Comparison of ENCODE assay signal across 12 cellular contexts in the genomic region with DNA sequence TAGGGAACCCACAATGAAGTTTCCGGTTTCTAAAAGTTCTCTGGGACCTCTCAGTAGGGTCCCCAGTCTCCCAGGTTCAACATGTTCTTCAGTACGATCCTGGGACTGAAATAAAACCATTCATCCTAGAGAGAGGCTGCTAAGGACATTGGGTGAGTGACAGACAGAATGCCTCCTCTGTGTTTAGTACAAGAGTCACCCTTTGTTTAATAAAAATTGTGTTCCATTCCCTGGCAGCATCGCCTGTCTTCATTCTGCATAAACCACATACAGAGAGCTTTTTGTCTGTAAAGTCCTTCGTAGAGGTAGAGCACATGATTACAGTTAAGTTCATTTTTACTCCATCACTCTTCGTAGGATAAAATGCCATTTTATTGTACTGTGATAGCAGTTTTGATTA.
"Had no signal": no experiment of that assay in that cellular context is flagged by ENCODE, and none has a peak within 500 bp of the region (broad histone marks: within the 10 kb centered on the region; RNA-seq: fewer than 3 reads in every experiment).

No MANE protein-coding gene starts in this region.

- FAIRE-seq: astrocyte had no signal

- H3K9me3 Mint-ChIP-seq: activated naive CD4-positive, alpha-beta T cell treated with anti-CD3 and anti-CD28 coated beads, Interleukin-2, amount 10 ng/mL, durations not matched to agents 7 days and 5 days; activated T-helper 2 cell treated with anti-CD3 and anti-CD28 coated beads, Interferon-gamma antibody, Interleukin-2, Interleukin-4, amounts not matched to agents 10 μg/mL and 5 μg/mL and 100 μg/mL, durations not matched to agents 14 hours and 24 hours and 36 hours; nephron progenitor cell had no signal

- ATAC-seq: esophagus mucosa; stimulated activated naive CD8-positive, alpha-beta T cell treated with anti-CD3 and anti-CD28 coated beads, Interleukin-15, amount 100 ng/mL, for 72 hours had no signal

- H3K27ac Mint-ChIP-seq: activated naive CD4-positive, alpha-beta T cell treated with anti-CD3 and anti-CD28 coated beads, Interleukin-2, amount 10 ng/mL, durations not matched to agents 7 days and 5 days; activated T-helper 2 cell treated with anti-CD3 and anti-CD28 coated beads, Interferon-gamma antibody, Interleukin-2, Interleukin-4, amounts not matched to agents 10 μg/mL and 5 μg/mL and 100 μg/mL, durations not matched to agents 14 hours and 24 hours and 36 hours; nephron progenitor cell had no signal

- H3K4me1 Mint-ChIP-seq: activated naive CD4-positive, alpha-beta T cell treated with anti-CD3 and anti-CD28 coated beads, Interleukin-2, amount 10 ng/mL, durations not matched to agents 7 days and 5 days; stimulated activated naive CD8-positive, alpha-beta T cell treated with anti-CD3 and anti-CD28 coated beads, Interleukin-15, amount 100 ng/mL, for 72 hours had no signal

- H3K4me3 Mint-ChIP-seq: activated naive CD4-positive, alpha-beta T cell treated with anti-CD3 and anti-CD28 coated beads, Interleukin-2, amount 10 ng/mL, durations not matched to agents 7 days and 5 days; nephron progenitor cell; stimulated activated naive CD8-positive, alpha-beta T cell treated with anti-CD3 and anti-CD28 coated beads, Interleukin-15, amount 100 ng/mL, for 72 hours had no signal

- H3K36me3 Mint-ChIP-seq: activated naive CD4-positive, alpha-beta T cell treated with anti-CD3 and anti-CD28 coated beads, Interleukin-2, amount 10 ng/mL, durations not matched to agents 7 days and 5 days had no signal

- DNase-seq: activated CD4-positive, CD25-positive, alpha-beta regulatory T cell treated with anti-CD3 and anti-CD28 coated beads, Interleukin-2, amount 50 U/mL, for 72 hours; activated naive CD4-positive, alpha-beta T cell treated with anti-CD3 and anti-CD28 coated beads, Interleukin-2, amount 10 ng/mL, durations not matched to agents 7 days and 5 days; nephron progenitor cell; sigmoid colon; spleen; stimulated activated naive CD8-positive, alpha-beta T cell treated with anti-CD3 and anti-CD28 coated beads, Interleukin-15, amount 100 ng/mL, for 72 hours; T-helper 1 cell; thyroid gland; uterus had no signal
